12 cellular contexts compared by ENCODE assay signal in genomic region chr1:22075718-22076117, GRCh38. TPM values are rescaled to one million over a fixed set of nuclear protein-coding genes. Genes with fewer than 3 reads are reported as not detected.
DNase-seq lines count a peak whose midpoint lies in the region; ATAC-seq and TF ChIP-seq lines count a peak whose summit lies in the region.
"Had no signal": no experiment of that assay in that cellular context is flagged by ENCODE, and none has a peak within 500 bp of the region (broad histone marks: within the 10 kb centered on the region; RNA-seq: fewer than 3 reads in every experiment).

No MANE protein-coding gene starts in this region.

- H3K4me1 ChIP-seq in GM23338 (ENCODE audit: insufficient read depth), result peaks cover 43% of the 10 kb centered on the region

- no peaks in the 10 kb centered on the region for H3K27me3 ChIP-seq in GM23338 (ENCODE audit: insufficient read depth)
- H3K27me3 ChIP-seq in SU-DHL-6 (ENCODE audit: low read length), result no peaks in the 10 kb centered on the region

- H3K27me3 Mint-ChIP-seq in GM23338 (ENCODE audit: insufficient read depth, low read depth, poor library complexity), result peaks cover 10% of the 10 kb centered on the region

- DNase-seq in GM23338 (ENCODE audit: low spot score), result no peak
- DNase-seq in left colon, result no peak
- DNase-seq in mesenteric fat pad (ENCODE audit: low spot score), result no peak
- DNase-seq: kidney glomerular epithelial cell, NCI-H345 had no signal

- no peak overlapping the region for H3K4me3 Mint-ChIP-seq in GM23338

- H3F3A ChIP-seq in GM23338 (replicated peaks; ENCODE audit: low read depth) (no peaks in the 10 kb centered on the region; the same call in 1 of the 2 replicates), SU-DHL-6 (ENCODE audit: insufficient read depth) (no peaks in the 10 kb centered on the region)

- no peak overlapping the region; the same call in 1 of the 2 replicates for H3K27ac Mint-ChIP-seq in GM23338

- peaks cover 23% of the 10 kb centered on the region; the same call in 2 of the 3 replicates for H3K36me3 Mint-ChIP-seq in GM23338 (ENCODE audit: low read depth)

- H3K79me2 ChIP-seq in GM23338 (replicated peaks; ENCODE audit: insufficient read depth) (peaks cover 100% of the 10 kb centered on the region), SU-DHL-6 (ENCODE audit: insufficient read depth, low read length) (peaks cover 97% of the 10 kb centered on the region)

- H3K36me3 ChIP-seq in GM23338 (ENCODE audit: insufficient read depth) (peaks cover 3% of the 10 kb centered on the region; the same call in 1 of the 2 replicates), SU-DHL-6 (ENCODE audit: low read length) (peaks cover 9% of the 10 kb centered on the region; the same call in 1 of the 2 replicates)

- H3K9ac ChIP-seq in SU-DHL-6 (ENCODE audit: low read length), result no peak overlapping the region

- peaks cover 3% of the 10 kb centered on the region; the same call in 1 of the 2 replicates for H3K9me2 ChIP-seq in GM23338 (ENCODE audit: insufficient read depth)
- H3K9me2 ChIP-seq in SU-DHL-6 (replicated peaks; ENCODE audit: insufficient read depth, low read length), result no peaks in the 10 kb centered on the region

- no peak for TF ChIP-seq CTCF in C4-2B (conservative IDR thresholded peaks at IDR 0.05)
- no peak for TF ChIP-seq CTCF in GM23338 (conservative IDR thresholded peaks at IDR 0.05; ENCODE audit: low read depth in 2 of 2)
- no peak for TF ChIP-seq CTCF in SU-DHL-6 (IDR thresholded peaks at IDR 0.05; ENCODE audit: insufficient read depth, low read length, poor library complexity, severe bottlenecking)

- H4K20me1 ChIP-seq in GM23338 (replicated peaks; ENCODE audit: insufficient read depth) (peaks cover 36% of the 10 kb centered on the region), SU-DHL-6 (ENCODE audit: low read depth, low read length) (peaks cover 52% of the 10 kb centered on the region)

- no peaks in the 10 kb centered on the region for H3K9me3 ChIP-seq in SU-DHL-6 (ENCODE audit: insufficient read depth, low read length)
- H3K9me3 ChIP-seq: HAP-1 had no signal

- H3K27ac ChIP-seq in C4-2B, result peak overlapping the region; percentile 44
- peak overlapping the region; percentile 10; the same call in 1 of the 2 replicates for H3K27ac ChIP-seq in GM23338 (ENCODE audit: low read depth)
- peak overlapping the region; percentile 8; the same call in 1 of the 2 replicates for H3K27ac ChIP-seq in SU-DHL-6 (ENCODE audit: low read depth, low read length)

- no peak overlapping the region for H3K4me3 ChIP-seq in GM23338
- no peak overlapping the region for H3K4me3 ChIP-seq in SU-DHL-6 (ENCODE audit: insufficient read depth, low read length, poor library complexity, severe bottlenecking)
- H3K4me3 ChIP-seq: HAP-1 had no signal

- intact Hi-C loops in left colon (cut with DNase I, micrococcal nuclease), result no loop called here

- ATAC-seq in GM23338 (peak; percentile 60), left colon (peak; percentile 67), GM21515 (IDR thresholded peaks at IDR 0.05; ENCODE audit: unreplicated experiment) (no peak), GM18505 (IDR thresholded peaks at IDR 0.05; ENCODE audit: unreplicated experiment) (no peak), HG02571 (IDR thresholded peaks at IDR 0.05; ENCODE audit: unreplicated experiment) (no peak)
- ATAC-seq: esophagus mucosa had no signal

- no peak for TF ChIP-seq POLR2A in GM18505 (IDR thresholded peaks at IDR 0.05; ENCODE audit: borderline replicate concordance, extremely low read depth, insufficient read depth, insufficient read length)

- no peak overlapping the region for H3K4me2 ChIP-seq in GM23338
- H3K4me2 ChIP-seq in SU-DHL-6 (ENCODE audit: low read depth, low read length, poor library complexity, severe bottlenecking), result no peak overlapping the region

- peaks cover 42% of the 10 kb centered on the region for H3K4me1 Mint-ChIP-seq in GM23338

- H3K9me3 Mint-ChIP-seq in GM23338, result peaks cover 3% of the 10 kb centered on the region; the same call in 2 of the 3 replicates

- H2AFZ ChIP-seq in GM23338 (no peak overlapping the region), SU-DHL-6 (ENCODE audit: low read depth, low read length, severe bottlenecking) (no peak overlapping the region)

TF ChIP-seq in GM23338, 12 proteins besides CTCF, POLR2A, EP300 and RAD21:
- TF ChIP-seq EZH2phosphoT487 (IDR thresholded peaks at IDR 0.05; ENCODE audit: unreplicated experiment) (no peak), NANOG (IDR thresholded peaks at IDR 0.05; ENCODE audit: borderline replicate concordance) (no peak), ZNF331 (CRISPR knock-in tag; IDR thresholded peaks at IDR 0.05; ENCODE audit: low read depth) (no peak), EZH2 (IDR thresholded peaks at IDR 0.05; ENCODE audit: low read depth, unreplicated experiment) (no peak)

RNA-seq across cellular contexts. Expression of gene CDC42, which starts 23.2 kb away (rescaled TPM):
- 168 and 184 TPM in 2 replicates for total RNA-seq in GM23338 (2014; rRNA removed; shearing (Covaris generic))
- polyA plus RNA-seq in GM23338 (2016; fragmentation: Nextera tagmentation; extraction: Ambion mirVana), result 118 and 119 TPM in 2 replicates
- 100 to 1,000 TPM; 269 to 323 TPM for total RNA-seq in left colon
- 270 TPM for total RNA-seq in mesenteric fat pad

Comparison
In these comparisons a context has a peak if more than half of its experiments do, and no peak if none do; other contexts are left out.
1. ATAC-seq: peak in GM23338 (single experiment) and left colon (single experiment); none in GM21515 (single experiment), GM18505 (single experiment) and HG02571 (single experiment).
2. Peak in every context shown above with its lines, with median percentiles within 50 percentile points of each other: H3K27ac ChIP-seq.